ENCODE assay signal across 1 cellular context in genomic region chr6:33295621-33296369, GRCh38.
TF ChIP-seq lines count a peak whose summit lies in the region.

No MANE protein-coding gene starts in this region.

TF ChIP-seq in GM23338, 12 proteins besides CTCF, POLR2A, EP300 and RAD21 (continued from another document):
- TF ChIP-seq, protein P1, sequence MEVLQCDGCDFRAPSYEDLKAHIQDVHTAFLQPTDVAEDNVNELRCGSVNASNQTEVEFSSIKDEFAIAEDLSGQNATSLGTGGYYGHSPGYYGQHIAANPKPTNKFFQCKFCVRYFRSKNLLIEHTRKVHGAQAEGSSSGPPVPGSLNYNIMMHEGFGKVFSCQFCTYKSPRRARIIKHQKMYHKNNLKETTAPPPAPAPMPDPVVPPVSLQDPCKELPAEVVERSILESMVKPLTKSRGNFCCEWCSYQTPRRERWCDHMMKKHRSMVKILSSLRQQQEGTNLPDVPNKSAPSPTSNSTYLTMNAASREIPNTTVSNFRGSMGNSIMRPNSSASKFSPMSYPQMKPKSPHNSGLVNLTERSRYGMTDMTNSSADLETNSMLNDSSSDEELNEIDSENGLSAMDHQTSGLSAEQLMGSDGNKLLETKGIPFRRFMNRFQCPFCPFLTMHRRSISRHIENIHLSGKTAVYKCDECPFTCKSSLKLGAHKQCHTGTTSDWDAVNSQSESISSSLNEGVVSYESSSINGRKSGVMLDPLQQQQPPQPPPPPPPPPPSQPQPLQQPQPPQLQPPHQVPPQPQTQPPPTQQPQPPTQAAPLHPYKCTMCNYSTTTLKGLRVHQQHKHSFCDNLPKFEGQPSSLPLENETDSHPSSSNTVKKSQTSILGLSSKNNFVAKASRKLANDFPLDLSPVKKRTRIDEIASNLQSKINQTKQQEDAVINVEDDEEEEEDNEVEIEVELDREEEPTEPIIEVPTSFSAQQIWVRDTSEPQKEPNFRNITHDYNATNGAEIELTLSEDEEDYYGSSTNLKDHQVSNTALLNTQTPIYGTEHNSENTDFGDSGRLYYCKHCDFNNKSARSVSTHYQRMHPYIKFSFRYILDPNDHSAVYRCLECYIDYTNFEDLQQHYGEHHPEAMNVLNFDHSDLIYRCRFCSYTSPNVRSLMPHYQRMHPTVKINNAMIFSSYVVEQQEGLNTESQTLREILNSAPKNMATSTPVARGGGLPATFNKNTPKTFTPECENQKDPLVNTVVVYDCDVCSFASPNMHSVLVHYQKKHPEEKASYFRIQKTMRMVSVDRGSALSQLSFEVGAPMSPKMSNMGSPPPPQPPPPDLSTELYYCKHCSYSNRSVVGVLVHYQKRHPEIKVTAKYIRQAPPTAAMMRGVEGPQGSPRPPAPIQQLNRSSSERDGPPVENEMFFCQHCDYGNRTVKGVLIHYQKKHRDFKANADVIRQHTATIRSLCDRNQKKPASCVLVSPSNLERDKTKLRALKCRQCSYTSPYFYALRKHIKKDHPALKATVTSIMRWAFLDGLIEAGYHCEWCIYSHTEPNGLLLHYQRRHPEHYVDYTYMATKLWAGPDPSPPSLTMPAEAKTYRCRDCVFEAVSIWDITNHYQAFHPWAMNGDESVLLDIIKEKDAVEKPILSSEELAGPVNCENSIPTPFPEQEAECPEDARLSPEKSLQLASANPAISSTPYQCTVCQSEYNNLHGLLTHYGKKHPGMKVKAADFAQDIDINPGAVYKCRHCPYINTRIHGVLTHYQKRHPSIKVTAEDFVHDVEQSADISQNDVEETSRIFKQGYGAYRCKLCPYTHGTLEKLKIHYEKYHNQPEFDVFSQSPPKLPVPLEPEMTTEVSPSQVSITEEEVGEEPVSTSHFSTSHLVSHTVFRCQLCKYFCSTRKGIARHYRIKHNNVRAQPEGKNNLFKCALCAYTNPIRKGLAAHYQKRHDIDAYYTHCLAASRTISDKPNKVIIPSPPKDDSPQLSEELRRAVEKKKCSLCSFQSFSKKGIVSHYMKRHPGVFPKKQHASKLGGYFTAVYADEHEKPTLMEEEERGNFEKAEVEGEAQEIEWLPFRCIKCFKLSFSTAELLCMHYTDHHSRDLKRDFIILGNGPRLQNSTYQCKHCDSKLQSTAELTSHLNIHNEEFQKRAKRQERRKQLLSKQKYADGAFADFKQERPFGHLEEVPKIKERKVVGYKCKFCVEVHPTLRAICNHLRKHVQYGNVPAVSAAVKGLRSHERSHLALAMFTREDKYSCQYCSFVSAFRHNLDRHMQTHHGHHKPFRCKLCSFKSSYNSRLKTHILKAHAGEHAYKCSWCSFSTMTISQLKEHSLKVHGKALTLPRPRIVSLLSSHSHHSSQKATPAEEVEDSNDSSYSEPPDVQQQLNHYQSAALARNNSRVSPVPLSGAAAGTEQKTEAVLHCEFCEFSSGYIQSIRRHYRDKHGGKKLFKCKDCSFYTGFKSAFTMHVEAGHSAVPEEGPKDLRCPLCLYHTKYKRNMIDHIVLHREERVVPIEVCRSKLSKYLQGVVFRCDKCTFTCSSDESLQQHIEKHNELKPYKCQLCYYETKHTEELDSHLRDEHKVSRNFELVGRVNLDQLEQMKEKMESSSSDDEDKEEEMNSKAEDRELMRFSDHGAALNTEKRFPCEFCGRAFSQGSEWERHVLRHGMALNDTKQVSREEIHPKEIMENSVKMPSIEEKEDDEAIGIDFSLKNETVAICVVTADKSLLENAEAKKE (CRISPR knock-in tag; IDR thresholded peaks at IDR 0.05), result no peak
- no peak for TF ChIP-seq CREB1 (CRISPR knock-in tag; IDR thresholded peaks at IDR 0.05; ENCODE audit: low read depth)
- TF ChIP-seq REST (IDR thresholded peaks at IDR 0.05; ENCODE audit: unreplicated experiment), result no peak
- TF ChIP-seq EZH2phosphoT487 (IDR thresholded peaks at IDR 0.05; ENCODE audit: unreplicated experiment), result no peak
- TF ChIP-seq EZH2 (IDR thresholded peaks at IDR 0.05; ENCODE audit: low read depth, unreplicated experiment), result no peak
